12 cellular contexts compared by ENCODE assay signal in genomic region chr3:152177757-152178156, GRCh38.
DNase-seq lines count a peak whose midpoint lies in the region; ATAC-seq and TF ChIP-seq lines count a peak whose summit lies in the region.
"Had no signal": no experiment of that assay in that cellular context is flagged by ENCODE, and none has a peak within 500 bp of the region (broad histone marks: within the 10 kb centered on the region; RNA-seq: fewer than 3 reads in every experiment).

No MANE protein-coding gene starts in this region.

- H3K36me3 ChIP-seq in OCI-LY3 (replicated peaks; ENCODE audit: low read depth, low read length) (no peaks in the 10 kb centered on the region), Caco-2 (ENCODE audit: control insufficient read depth, insufficient read depth, low read length) (no peaks in the 10 kb centered on the region)

- DNase-seq in Caco-2: no peak
- no peak for DNase-seq in activated CD4-positive, alpha-beta T cell treated with anti-CD3 and anti-CD28 coated beads, Interleukin-2, amount 50 U/mL, for 48 hours
- no peak for DNase-seq in left cardiac atrium
- DNase-seq in globus pallidus (ENCODE audit: low spot score): no peak
- DNase-seq: H9; NCI-H69; stimulated activated CD4-positive, alpha-beta T cell treated with anti-CD3 and anti-CD28 coated beads, Interleukin-12 subunit alpha, Interleukin-12 subunit beta, amount 100 ng/mL, for 4 hours; stimulated activated naive CD4-positive, alpha-beta T cell treated with Interleukin-2 at 50 U/mL for 16 hours had no signal

- H3K36me3 Mint-ChIP-seq in Caco-2 (ENCODE audit: insufficient read depth, unreplicated experiment): no peaks in the 10 kb centered on the region

- H3K4me1 ChIP-seq in OCI-LY3 (ENCODE audit: low read length) (peaks cover 44% of the 10 kb centered on the region), Caco-2 (no peaks in the 10 kb centered on the region)

- BruUV-seq in Caco-2 (replicated peaks; lab: Mats Ljungman, UMichigan): no TSS peak

- H3K27ac ChIP-seq in OCI-LY3 (ENCODE audit: low read length): peak overlapping the region; percentile 46; the same call in 1 of the 2 replicates

- peak overlapping the region; percentile 10; the same call in 1 of the 2 replicates for H3K9ac ChIP-seq in OCI-LY3 (ENCODE audit: low read length)

- H3K4me3 ChIP-seq in OCI-LY3 (ENCODE audit: low read length) (peak overlapping the region; percentile 33; the same call in 1 of the 2 replicates), Caco-2 (ENCODE audit: low read depth, low read length) (no peak overlapping the region)

- H3K9me3 ChIP-seq in OCI-LY3 (ENCODE audit: insufficient read depth, low read length): no peaks in the 10 kb centered on the region
- no peaks in the 10 kb centered on the region for H3K9me3 ChIP-seq in Caco-2

- H3K27me3 ChIP-seq in OCI-LY3 (ENCODE audit: low read depth, low read length): no peaks in the 10 kb centered on the region
- H3K27me3 ChIP-seq in Caco-2 (replicated peaks; ENCODE audit: control insufficient read depth, insufficient read depth, low read length): no peaks in the 10 kb centered on the region

- peak; percentile 79 for ATAC-seq in GM18499 (IDR thresholded peaks at IDR 0.05; ENCODE audit: insufficient read depth, unreplicated experiment)
- ATAC-seq in GM19468 (IDR thresholded peaks at IDR 0.05; ENCODE audit: extremely low read depth, unreplicated experiment): peak; percentile 84
- peak; percentile 97 for ATAC-seq in HG02981 (IDR thresholded peaks at IDR 0.05; ENCODE audit: unreplicated experiment)
- ATAC-seq in left cardiac atrium: no peak

- peak overlapping the region; percentile 68 for H3K4me2 ChIP-seq in OCI-LY3 (ENCODE audit: low read length)

- H3K27me3 Mint-ChIP-seq in Caco-2 (ENCODE audit: insufficient read depth, unreplicated experiment): no peaks in the 10 kb centered on the region

- H3K4me3 Mint-ChIP-seq in Caco-2 (ENCODE audit: unreplicated experiment): no peak overlapping the region
- H3K4me3 Mint-ChIP-seq: H9 had no signal

- H3K4me1 Mint-ChIP-seq in Caco-2 (ENCODE audit: low read depth, unreplicated experiment): no peaks in the 10 kb centered on the region
- H3K4me1 Mint-ChIP-seq: H9 had no signal

- CTCF ChIA-PET in Caco-2 (lab: Charles Lee): no interaction called here

- no peak for TF ChIP-seq CTCF in OCI-LY3 (IDR thresholded peaks at IDR 0.05; ENCODE audit: low read depth, low read length)
- no peak for TF ChIP-seq CTCF in Caco-2 (IDR thresholded peaks at IDR 0.05; ENCODE audit: insufficient read depth in 1 of 2, low read depth in 1 of 2, low read length in 1 of 2, severe bottlenecking in 1 of 2, unreplicated experiment in 1 of 2)

- no peaks in the 10 kb centered on the region for H4K20me1 ChIP-seq in OCI-LY3 (ENCODE audit: insufficient read depth, low read length)

- no peak overlapping the region for H2AFZ ChIP-seq in OCI-LY3 (ENCODE audit: low read depth, low read length)

- POLR2A ChIA-PET in Caco-2 (lab: Charles Lee): no interaction called here

- H3K9me3 Mint-ChIP-seq in Caco-2 (ENCODE audit: unreplicated experiment): no peaks in the 10 kb centered on the region
- H3K9me3 Mint-ChIP-seq: H9 had no signal

- intact Hi-C loops in Caco-2 (cut with micrococcal nuclease; ENCODE audit: unreplicated experiment) (no loop called here), left cardiac atrium (cut with DNase I) (no loop called here)

- no peak overlapping the region for H3K27ac Mint-ChIP-seq in Caco-2 (ENCODE audit: unreplicated experiment)
- H3K27ac Mint-ChIP-seq: H9 had no signal

- H3K79me2 ChIP-seq in OCI-LY3 (ENCODE audit: low read length): no peaks in the 10 kb centered on the region

Comparison
In these comparisons a context has a peak if more than half of its experiments do, and no peak if none do; other contexts are left out.
1. ATAC-seq: peak in GM18499 (single experiment), GM19468 (single experiment) and HG02981 (single experiment); none in left cardiac atrium (0 of 2).